ENCODE assay signal across 10 cellular contexts in the genomic region with DNA sequence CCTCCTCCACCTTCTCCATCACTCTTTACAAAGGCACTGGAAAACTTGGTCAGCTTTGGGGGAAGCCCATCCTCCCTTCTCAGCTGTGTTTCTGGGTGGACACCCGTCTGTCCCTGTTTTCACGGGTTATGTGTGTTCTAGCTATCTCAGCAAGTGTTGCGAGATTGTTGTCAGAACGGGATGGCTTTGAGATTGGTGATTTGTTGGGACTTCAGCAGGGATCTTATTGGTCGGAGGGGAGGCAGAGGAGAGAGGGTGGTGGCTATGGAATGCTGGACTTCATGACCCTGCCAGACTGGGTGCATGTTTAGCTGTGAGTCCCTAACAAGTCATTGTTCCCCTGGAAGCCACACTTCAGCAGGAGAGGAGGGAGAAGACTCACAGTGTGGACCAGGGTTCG. TPM values are rescaled to one million over a fixed set of nuclear protein-coding genes. Genes with fewer than 3 reads are reported as not detected.
A peak's percentile ranks its signal among the peaks of the same experiment; 100 is the strongest.
DNase-seq lines count a peak whose midpoint lies in the region; ATAC-seq, FAIRE-seq and TF ChIP-seq lines count a peak whose summit lies in the region.
"Had no signal": no experiment of that assay in that cellular context is flagged by ENCODE, and none has a peak within 500 bp of the region (broad histone marks: within the 10 kb centered on the region; RNA-seq: fewer than 3 reads in every experiment).

No MANE protein-coding gene starts in this region.

- H3K27me3 ChIP-seq in BLaER1 (no peaks in the 10 kb centered on the region), Karpas-422 (ENCODE audit: low read length) (no peaks in the 10 kb centered on the region), astrocyte (ENCODE audit: insufficient read depth, low read length) (no peaks in the 10 kb centered on the region)
- H3K27me3 ChIP-seq in naive thymus-derived CD4-positive, alpha-beta T cell (ENCODE audit: control insufficient read depth in 2 of 2, insufficient read depth in 2 of 2, low read length in 2 of 2): no peaks in the 10 kb centered on the region

- ATAC-seq in naive thymus-derived CD4-positive, alpha-beta T cell: no peak
- ATAC-seq in HG03460 (IDR thresholded peaks at IDR 0.05; ENCODE audit: unreplicated experiment): no peak
- no peak for ATAC-seq in HG03159 (IDR thresholded peaks at IDR 0.05; ENCODE audit: unreplicated experiment)
- no peak for ATAC-seq in left cardiac atrium

- H3K9ac ChIP-seq in BLaER1 (peak overlapping the region; percentile 77; the same call in 1 of the 2 replicates), Karpas-422 (ENCODE audit: low read length) (peak overlapping the region; percentile 76), astrocyte (ENCODE audit: low read length) (peak overlapping the region; percentile 88)

- intact Hi-C loops in naive thymus-derived CD4-positive, alpha-beta T cell (cut with micrococcal nuclease): loop anchor here in 1 of 2 donors (5.0 kb wide), 2 partner anchors 253 to 333 kb away; a partner anchor contains a TSS
- intact Hi-C loops in left cardiac atrium (cut with DNase I): no loop called here

- FAIRE-seq in astrocyte (lab: Jason Lieb, UNC): no peak

- H3K4me3 Mint-ChIP-seq in astrocyte (ENCODE audit: unreplicated experiment): peak overlapping the region; percentile 96
- peak overlapping the region in 7 of 10 donors; percentile 29 to 98 (median 92) for H3K4me3 Mint-ChIP-seq in naive thymus-derived CD4-positive, alpha-beta T cell

- H3K27ac ChIP-seq in BLaER1 (no peak overlapping the region), Karpas-422 (ENCODE audit: low read length) (peak overlapping the region; percentile 58; the same call in 1 of the 2 replicates), astrocyte (ENCODE audit: low read depth, low read length) (peak overlapping the region; percentile 9)
- peak overlapping the region; percentile 70 for H3K27ac ChIP-seq in naive thymus-derived CD4-positive, alpha-beta T cell (ENCODE audit: low read depth, low read length)

- DNase-seq in Karpas-422: no peak
- no peak for DNase-seq in astrocyte (ENCODE audit: low read depth)
- DNase-seq in naive thymus-derived CD4-positive, alpha-beta T cell: no peak
- no peak for DNase-seq in NCI-H82 treated with DMSO at 0.1 percent for 48 hours (lab: John Stamatoyannopoulos, UW; ENCODE audit: unreplicated experiment)
- no peak for DNase-seq in left cardiac atrium
- DNase-seq: NCI-H1092 treated with DMSO at 0.1 percent for 48 hours, OCI-M1 had no signal

- no peaks in the 10 kb centered on the region for H3K27me3 Mint-ChIP-seq in astrocyte (ENCODE audit: low read depth, unreplicated experiment)
- H3K27me3 Mint-ChIP-seq in naive thymus-derived CD4-positive, alpha-beta T cell: no peaks in the 10 kb centered on the region

- CTCF ChIA-PET in naive thymus-derived CD4-positive, alpha-beta T cell (lab: Charles Lee): interaction anchor here (1.1 to 5.3 kb wide), 3 partner anchors 14 to 19 kb away, joined by 5 to 40 read pairs (median 31); a partner anchor contains a TSS

- H3K9me3 Mint-ChIP-seq in astrocyte (ENCODE audit: unreplicated experiment): no peaks in the 10 kb centered on the region
- H3K9me3 Mint-ChIP-seq in naive thymus-derived CD4-positive, alpha-beta T cell: no peaks in the 10 kb centered on the region

- peaks cover 55% of the 10 kb centered on the region for H3K36me3 ChIP-seq in BLaER1
- peaks cover 19% of the 10 kb centered on the region for H3K36me3 ChIP-seq in Karpas-422 (ENCODE audit: insufficient read depth, low read length)
- peaks cover 24% of the 10 kb centered on the region for H3K36me3 ChIP-seq in astrocyte (ENCODE audit: insufficient read depth, low read length)
- peaks cover 17 to 41% (median 22%) of the 10 kb centered on the region in 3 experiments for H3K36me3 ChIP-seq in naive thymus-derived CD4-positive, alpha-beta T cell (ENCODE audit: control insufficient read depth in 2 of 3, insufficient read depth in 3 of 3, low read length in 3 of 3)

- no peaks in the 10 kb centered on the region for H3K9me2 ChIP-seq in Karpas-422 (replicated peaks; ENCODE audit: insufficient read depth, low read length)

- H3K4me1 Mint-ChIP-seq in astrocyte (ENCODE audit: low read depth, unreplicated experiment): peaks cover 12% of the 10 kb centered on the region
- H3K4me1 Mint-ChIP-seq in naive thymus-derived CD4-positive, alpha-beta T cell: peaks cover 18 to 36% (median 31%) of the 10 kb centered on the region in 7 donors

- H3K4me1 ChIP-seq in BLaER1: peaks cover 35% of the 10 kb centered on the region
- H3K4me1 ChIP-seq in Karpas-422 (ENCODE audit: low read length): peaks cover 33% of the 10 kb centered on the region
- H3K4me1 ChIP-seq in astrocyte (ENCODE audit: insufficient read depth, low read length): peaks cover 19% of the 10 kb centered on the region
- peaks cover 16 to 18% of the 10 kb centered on the region in 2 donors for H3K4me1 ChIP-seq in naive thymus-derived CD4-positive, alpha-beta T cell (ENCODE audit: control insufficient read depth in 2 of 2, insufficient read depth in 2 of 2, low read length in 2 of 2)

- H3K4me3 ChIP-seq in BLaER1: no peak overlapping the region
- peak overlapping the region; percentile 90; the same call in 1 of the 2 replicates for H3K4me3 ChIP-seq in Karpas-422 (ENCODE audit: low read length)
- no peak overlapping the region for H3K4me3 ChIP-seq in astrocyte (ENCODE audit: insufficient read depth, low read depth, low read length)
- H3K4me3 ChIP-seq in naive thymus-derived CD4-positive, alpha-beta T cell (ENCODE audit: low read length): no peak overlapping the region

- H3K27ac Mint-ChIP-seq in astrocyte (ENCODE audit: unreplicated experiment): peak overlapping the region; percentile 73
- peak overlapping the region in 7 of 9 donors; percentile 25 to 98 (median 95) for H3K27ac Mint-ChIP-seq in naive thymus-derived CD4-positive, alpha-beta T cell

- H3K9me3 ChIP-seq in BLaER1 (no peaks in the 10 kb centered on the region), Karpas-422 (ENCODE audit: low read length) (no peaks in the 10 kb centered on the region), astrocyte (ENCODE audit: insufficient read depth, low read depth, low read length) (no peaks in the 10 kb centered on the region)
- H3K9me3 ChIP-seq in naive thymus-derived CD4-positive, alpha-beta T cell (ENCODE audit: control insufficient read depth in 2 of 3, low read length in 3 of 3): no peaks in the 10 kb centered on the region

- H3K79me2 ChIP-seq in Karpas-422 (ENCODE audit: low read length): peaks cover 46% of the 10 kb centered on the region
- peaks cover 51% of the 10 kb centered on the region for H3K79me2 ChIP-seq in astrocyte (ENCODE audit: insufficient read depth, low read length)

- no peak for TF ChIP-seq CTCF in astrocyte (IDR thresholded peaks at IDR 0.05; ENCODE audit: insufficient read depth, low read depth, low read length)

- no peak overlapping the region for H2AFZ ChIP-seq in Karpas-422 (ENCODE audit: low read length)
- H2AFZ ChIP-seq in astrocyte (ENCODE audit: low read depth, low read length): no peak overlapping the region

- H3K36me3 Mint-ChIP-seq in astrocyte (ENCODE audit: low read depth, unreplicated experiment): peaks cover 12% of the 10 kb centered on the region
- peaks cover 9 to 30% (median 11%) of the 10 kb centered on the region in 5 donors for H3K36me3 Mint-ChIP-seq in naive thymus-derived CD4-positive, alpha-beta T cell

- H3K4me2 ChIP-seq in BLaER1 (peak overlapping the region; percentile 94), Karpas-422 (ENCODE audit: low read depth, low read length, poor library complexity, severe bottlenecking) (peak overlapping the region; percentile 82), astrocyte (ENCODE audit: low read length) (peak overlapping the region; percentile 88)

- POLR2A ChIA-PET in naive thymus-derived CD4-positive, alpha-beta T cell (lab: Charles Lee): interaction anchor here (0.6 to 4.4 kb wide), 10 partner anchors 12 to 157 kb away, joined by 3 to 90 read pairs (median 4); a partner anchor contains a TSS

- 0 out of 2 replicates have a peak, but pooled peaks cover 16% of the 10 kb centered on the region for H4K20me1 ChIP-seq in BLaER1
- peaks cover 6% of the 10 kb centered on the region; the same call in 1 of the 2 replicates for H4K20me1 ChIP-seq in Karpas-422 (ENCODE audit: insufficient read depth, low read depth, low read length)
- peaks cover 33% of the 10 kb centered on the region for H4K20me1 ChIP-seq in astrocyte (ENCODE audit: insufficient read depth, low read length)

RNA-seq across cellular contexts. Expression of a gene that starts 2.1 kb away (rescaled TPM):
- 36.9 and 66.6 TPM in 2 replicates for total RNA-seq in Karpas-422 (2014; rRNA removed; shearing (Covaris generic); ENCODE audit: low replicate concordance)
- 144 and 146 TPM in 2 replicates for total RNA-seq in astrocyte
- 100 to 1,000 TPM in 1 of 5 experiments, 10 to 100 TPM in 4; 58.0 to 134 (median 71.1) TPM for total RNA-seq in naive thymus-derived CD4-positive, alpha-beta T cell
- polyA plus RNA-seq in naive thymus-derived CD4-positive, alpha-beta T cell: 10 to 100 TPM; 51.9 to 71.5 TPM
- total RNA-seq in left cardiac atrium: 10 to 100 TPM; 63.4 to 65.4 TPM

RNA-seq across cellular contexts. Expression of a gene that starts 3.0 kb away (rescaled TPM):
- 47.6 and 70.0 TPM in 2 replicates for total RNA-seq in Karpas-422 (2014; rRNA removed; shearing (Covaris generic); ENCODE audit: low replicate concordance)
- total RNA-seq in astrocyte (2.3 and 3.2 TPM in 2 replicates), left cardiac atrium (under 1 TPM in 1 of 2 donors, not detected in 1; 0.82 TPM)
- 10 to 100 TPM in 1 of 5 experiments, 1 to 10 TPM in 3, under 1 TPM in 1; 0.64 to 55.6 (median 1.8) TPM for total RNA-seq in naive thymus-derived CD4-positive, alpha-beta T cell
- under 1 TPM in 1 of 2 donors, not detected in 1; 0.94 TPM for polyA plus RNA-seq in naive thymus-derived CD4-positive, alpha-beta T cell

RNA-seq across cellular contexts. Expression of a gene that starts 13.3 kb away (rescaled TPM):
- 1,584 and 1,673 TPM in 2 replicates for total RNA-seq in Karpas-422 (2014; rRNA removed; shearing (Covaris generic); ENCODE audit: low replicate concordance)
- total RNA-seq in astrocyte (722 and 791 TPM in 2 replicates), left cardiac atrium (100 to 1,000 TPM; 642 to 858 TPM)
- total RNA-seq in naive thymus-derived CD4-positive, alpha-beta T cell: 1,000 to 10,000 TPM in 1 of 5 experiments, 100 to 1,000 TPM in 3, 10 to 100 TPM in 1; 89.7 to 1,293 (median 134) TPM
- 100 to 1,000 TPM; 330 to 435 TPM for polyA plus RNA-seq in naive thymus-derived CD4-positive, alpha-beta T cell

RNA-seq across cellular contexts. Expression of a gene that starts 13.3 kb away (rescaled TPM):
- 14.9 and 27.0 TPM in 2 replicates for total RNA-seq in Karpas-422 (2014; rRNA removed; shearing (Covaris generic); ENCODE audit: low replicate concordance)
- total RNA-seq in astrocyte (14.5 and 16.6 TPM in 2 replicates), left cardiac atrium (1 to 10 TPM; 2.3 to 5.8 TPM)
- 10 to 100 TPM in 2 of 5 experiments, 1 to 10 TPM in 2, under 1 TPM in 1; 0.63 to 11.8 (median 3.2) TPM for total RNA-seq in naive thymus-derived CD4-positive, alpha-beta T cell
- under 1 TPM in 1 of 2 donors, not detected in 1; 0.23 TPM for polyA plus RNA-seq in naive thymus-derived CD4-positive, alpha-beta T cell

RNA-seq across cellular contexts. Expression of a gene that starts 19.1 kb away (rescaled TPM):
- 5.9 and 7.4 TPM in 2 replicates for total RNA-seq in Karpas-422 (2014; rRNA removed; shearing (Covaris generic); ENCODE audit: low replicate concordance)
- 4.9 and 6.2 TPM in 2 replicates for total RNA-seq in astrocyte
- total RNA-seq in naive thymus-derived CD4-positive, alpha-beta T cell: 10 to 100 TPM in 3 of 5 experiments, 1 to 10 TPM in 2; 5.1 to 20.2 (median 11.2) TPM
- polyA plus RNA-seq in naive thymus-derived CD4-positive, alpha-beta T cell: 10 to 100 TPM; 10.8 to 14.5 TPM
- total RNA-seq in left cardiac atrium: 1 to 10 TPM; 3.7 to 4.1 TPM
